In the genomic region with DNA sequence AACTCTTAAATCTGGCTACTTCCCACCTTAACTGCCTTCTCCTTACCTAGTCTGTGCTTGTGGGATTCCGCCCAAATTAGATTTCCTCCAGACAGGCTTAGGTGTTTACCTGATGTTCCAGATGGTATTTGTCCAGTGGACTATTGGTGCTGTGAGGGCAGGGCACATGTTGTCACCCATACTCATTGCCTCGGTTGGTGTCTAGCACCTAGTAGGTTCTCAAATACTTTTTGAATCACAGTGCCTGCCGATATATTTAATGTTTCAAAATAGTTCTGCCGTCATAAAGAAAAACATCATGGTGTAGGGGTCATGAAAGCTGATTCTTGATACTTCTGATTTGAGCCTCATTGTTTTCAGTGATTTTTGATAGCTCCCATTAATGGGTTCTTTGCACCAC, we compare ENCODE assay signal across 8 cellular contexts. TPM values are rescaled to one million over a fixed set of nuclear protein-coding genes. Genes with fewer than 3 reads are reported as not detected.
DNase-seq lines count a peak whose midpoint lies in the region; ATAC-seq lines count a peak whose summit lies in the region.

No MANE protein-coding gene starts in this region.

- H3K9me3 Mint-ChIP-seq in activated T-helper 1 cell treated with anti-CD3 and anti-CD28 coated beads, Interleukin-12 subunit alpha, Interleukin-12 subunit beta, Interleukin-2, Interleukin-4 antibody, amounts not matched to agents 30 ng/mL and 10 ng/mL and 1 ng/mL, durations not matched to agents 14 hours and 24 hours and 36 hours: no peaks in the 10 kb centered on the region
- no peaks in the 10 kb centered on the region for H3K9me3 Mint-ChIP-seq in stimulated activated naive B cell treated with anti-CD40 and anti-IgM and Interleukin-4, amounts not matched to agents 10 μg/mL and 1 μg/mL and 100 μg/mL, for 72 hours

- DNase-seq in activated T-helper 1 cell treated with anti-CD3 and anti-CD28 coated beads, Interleukin-12 subunit alpha, Interleukin-12 subunit beta, Interleukin-2, Interleukin-4 antibody, amounts not matched to agents 30 ng/mL and 10 ng/mL and 1 ng/mL, durations not matched to agents 14 hours and 24 hours and 36 hours (ENCODE audit: low spot score): no peak
- no peak for DNase-seq in stimulated activated naive B cell treated with anti-CD40 and anti-IgM and Interleukin-4, amounts not matched to agents 10 μg/mL and 1 μg/mL and 100 μg/mL, for 72 hours
- DNase-seq in NCI-H1048 (lab: John Stamatoyannopoulos, UW) (no peak), A172 (ENCODE audit: low spot score) (no peak), NOMO-1 (lab: John Stamatoyannopoulos, UW; ENCODE audit: unreplicated experiment in 2 of 2) (no peak)

- peak overlapping the region; percentile 98 for H3K27ac ChIP-seq in HUES48 (ENCODE audit: low read depth, low read length)

- peak overlapping the region; percentile 88 for H3K9ac ChIP-seq in HUES48 (ENCODE audit: low read depth, low read length)
- H3K9ac ChIP-seq in iPS-15b (ENCODE audit: low read depth, low read length): peak overlapping the region; percentile 94

- H3K9me3 ChIP-seq in HUES48 (ENCODE audit: control insufficient read depth, insufficient read depth, low read length): no peaks in the 10 kb centered on the region
- H3K9me3 ChIP-seq in iPS-15b (ENCODE audit: control insufficient read depth, insufficient read depth, low read length): no peaks in the 10 kb centered on the region

- peaks cover 74% of the 10 kb centered on the region for H3K4me1 Mint-ChIP-seq in activated T-helper 1 cell treated with anti-CD3 and anti-CD28 coated beads, Interleukin-12 subunit alpha, Interleukin-12 subunit beta, Interleukin-2, Interleukin-4 antibody, amounts not matched to agents 30 ng/mL and 10 ng/mL and 1 ng/mL, durations not matched to agents 14 hours and 24 hours and 36 hours (ENCODE audit: low read depth)
- H3K4me1 Mint-ChIP-seq in stimulated activated naive B cell treated with anti-CD40 and anti-IgM and Interleukin-4, amounts not matched to agents 10 μg/mL and 1 μg/mL and 100 μg/mL, for 72 hours: peaks cover 35 to 71% of the 10 kb centered on the region in 2 donors

- no peak for ATAC-seq in stimulated activated naive B cell treated with anti-CD40 and anti-IgM and Interleukin-4, amounts not matched to agents 10 μg/mL and 1 μg/mL and 100 μg/mL, for 72 hours (replicated peaks)
- ATAC-seq in HG02678 (IDR thresholded peaks at IDR 0.05; ENCODE audit: unreplicated experiment): no peak

- H3K36me3 Mint-ChIP-seq in activated T-helper 1 cell treated with anti-CD3 and anti-CD28 coated beads, Interleukin-12 subunit alpha, Interleukin-12 subunit beta, Interleukin-2, Interleukin-4 antibody, amounts not matched to agents 30 ng/mL and 10 ng/mL and 1 ng/mL, durations not matched to agents 14 hours and 24 hours and 36 hours (ENCODE audit: low read depth): peaks cover 43% of the 10 kb centered on the region
- H3K36me3 Mint-ChIP-seq in stimulated activated naive B cell treated with anti-CD40 and anti-IgM and Interleukin-4, amounts not matched to agents 10 μg/mL and 1 μg/mL and 100 μg/mL, for 72 hours: peaks cover 33 to 53% of the 10 kb centered on the region in 2 donors

- peak overlapping the region; percentile 99 for H3K27ac Mint-ChIP-seq in activated T-helper 1 cell treated with anti-CD3 and anti-CD28 coated beads, Interleukin-12 subunit alpha, Interleukin-12 subunit beta, Interleukin-2, Interleukin-4 antibody, amounts not matched to agents 30 ng/mL and 10 ng/mL and 1 ng/mL, durations not matched to agents 14 hours and 24 hours and 36 hours
- H3K27ac Mint-ChIP-seq in stimulated activated naive B cell treated with anti-CD40 and anti-IgM and Interleukin-4, amounts not matched to agents 10 μg/mL and 1 μg/mL and 100 μg/mL, for 72 hours: peak overlapping the region; percentile 99

- H3K27me3 ChIP-seq in HUES48 (ENCODE audit: control insufficient read depth, insufficient read depth, low read length) (no peaks in the 10 kb centered on the region), iPS-15b (ENCODE audit: control insufficient read depth, insufficient read depth, low read length) (no peaks in the 10 kb centered on the region)

- peaks cover 2% of the 10 kb centered on the region for H3K27me3 Mint-ChIP-seq in activated T-helper 1 cell treated with anti-CD3 and anti-CD28 coated beads, Interleukin-12 subunit alpha, Interleukin-12 subunit beta, Interleukin-2, Interleukin-4 antibody, amounts not matched to agents 30 ng/mL and 10 ng/mL and 1 ng/mL, durations not matched to agents 14 hours and 24 hours and 36 hours (ENCODE audit: insufficient read depth)
- no peaks in the 10 kb centered on the region for H3K27me3 Mint-ChIP-seq in stimulated activated naive B cell treated with anti-CD40 and anti-IgM and Interleukin-4, amounts not matched to agents 10 μg/mL and 1 μg/mL and 100 μg/mL, for 72 hours

- H3K36me3 ChIP-seq in HUES48 (ENCODE audit: control insufficient read depth, insufficient read depth, low read length) (peaks cover 20% of the 10 kb centered on the region; the same call in 1 of the 2 replicates), iPS-15b (ENCODE audit: control insufficient read depth, insufficient read depth, low read length) (peaks cover 2% of the 10 kb centered on the region)

- H3K4me1 ChIP-seq in HUES48 (ENCODE audit: control insufficient read depth, insufficient read depth, low read length) (peaks cover 48% of the 10 kb centered on the region), iPS-15b (ENCODE audit: control insufficient read depth, insufficient read depth, low read length) (peaks cover 37% of the 10 kb centered on the region)

- H3K4me3 Mint-ChIP-seq in activated T-helper 1 cell treated with anti-CD3 and anti-CD28 coated beads, Interleukin-12 subunit alpha, Interleukin-12 subunit beta, Interleukin-2, Interleukin-4 antibody, amounts not matched to agents 30 ng/mL and 10 ng/mL and 1 ng/mL, durations not matched to agents 14 hours and 24 hours and 36 hours: peak overlapping the region; percentile 100
- H3K4me3 Mint-ChIP-seq in stimulated activated naive B cell treated with anti-CD40 and anti-IgM and Interleukin-4, amounts not matched to agents 10 μg/mL and 1 μg/mL and 100 μg/mL, for 72 hours: peak overlapping the region; percentile 95 to 99

- H3K4me3 ChIP-seq in HUES48 (ENCODE audit: low read depth, low read length) (peak overlapping the region; percentile 92), iPS-15b (ENCODE audit: low read depth, low read length) (peak overlapping the region; percentile 98)

- intact Hi-C loops in activated T-helper 1 cell treated with anti-CD3 and anti-CD28 coated beads, Interleukin-12 subunit alpha, Interleukin-12 subunit beta, Interleukin-2, Interleukin-4 antibody, amounts not matched to agents 30 ng/mL and 10 ng/mL and 1 ng/mL, durations not matched to agents 14 hours and 24 hours and 36 hours (cut with micrococcal nuclease): loop anchor here (5.0 kb wide), 2 partner anchors 125 to 485 kb away; no protein-coding TSS in a partner anchor

RNA-seq across cellular contexts. Expression of gene SEPTIN2, which starts 1.1 kb away (rescaled TPM):
- 203 and 219 TPM in 2 replicates for total RNA-seq in activated T-helper 1 cell treated with anti-CD3 and anti-CD28 coated beads, Interleukin-12 subunit alpha, Interleukin-12 subunit beta, Interleukin-2, Interleukin-4 antibody, amounts not matched to agents 30 ng/mL and 10 ng/mL and 1 ng/mL, durations not matched to agents 14 hours and 24 hours and 36 hours
- 374 and 393 TPM in 2 replicates for total RNA-seq in A172 (2014; rRNA removed; shearing (Covaris generic))

RNA-seq across cellular contexts. Expression of gene HDLBP, which starts 1.4 kb away (rescaled TPM):
- total RNA-seq in activated T-helper 1 cell treated with anti-CD3 and anti-CD28 coated beads, Interleukin-12 subunit alpha, Interleukin-12 subunit beta, Interleukin-2, Interleukin-4 antibody, amounts not matched to agents 30 ng/mL and 10 ng/mL and 1 ng/mL, durations not matched to agents 14 hours and 24 hours and 36 hours: 270 and 273 TPM in 2 replicates
- total RNA-seq in A172 (2014; rRNA removed; shearing (Covaris generic)): 458 and 509 TPM in 2 replicates

RNA-seq across cellular contexts. Expression of gene FARP2, which starts 39.3 kb away (rescaled TPM):
- 36.6 and 40.9 TPM in 2 replicates for total RNA-seq in activated T-helper 1 cell treated with anti-CD3 and anti-CD28 coated beads, Interleukin-12 subunit alpha, Interleukin-12 subunit beta, Interleukin-2, Interleukin-4 antibody, amounts not matched to agents 30 ng/mL and 10 ng/mL and 1 ng/mL, durations not matched to agents 14 hours and 24 hours and 36 hours
- 36.6 and 47.3 TPM in 2 replicates for total RNA-seq in A172 (2014; rRNA removed; shearing (Covaris generic))
